Comparison of ENCODE assay signal across 8 cellular contexts in the genomic region with DNA sequence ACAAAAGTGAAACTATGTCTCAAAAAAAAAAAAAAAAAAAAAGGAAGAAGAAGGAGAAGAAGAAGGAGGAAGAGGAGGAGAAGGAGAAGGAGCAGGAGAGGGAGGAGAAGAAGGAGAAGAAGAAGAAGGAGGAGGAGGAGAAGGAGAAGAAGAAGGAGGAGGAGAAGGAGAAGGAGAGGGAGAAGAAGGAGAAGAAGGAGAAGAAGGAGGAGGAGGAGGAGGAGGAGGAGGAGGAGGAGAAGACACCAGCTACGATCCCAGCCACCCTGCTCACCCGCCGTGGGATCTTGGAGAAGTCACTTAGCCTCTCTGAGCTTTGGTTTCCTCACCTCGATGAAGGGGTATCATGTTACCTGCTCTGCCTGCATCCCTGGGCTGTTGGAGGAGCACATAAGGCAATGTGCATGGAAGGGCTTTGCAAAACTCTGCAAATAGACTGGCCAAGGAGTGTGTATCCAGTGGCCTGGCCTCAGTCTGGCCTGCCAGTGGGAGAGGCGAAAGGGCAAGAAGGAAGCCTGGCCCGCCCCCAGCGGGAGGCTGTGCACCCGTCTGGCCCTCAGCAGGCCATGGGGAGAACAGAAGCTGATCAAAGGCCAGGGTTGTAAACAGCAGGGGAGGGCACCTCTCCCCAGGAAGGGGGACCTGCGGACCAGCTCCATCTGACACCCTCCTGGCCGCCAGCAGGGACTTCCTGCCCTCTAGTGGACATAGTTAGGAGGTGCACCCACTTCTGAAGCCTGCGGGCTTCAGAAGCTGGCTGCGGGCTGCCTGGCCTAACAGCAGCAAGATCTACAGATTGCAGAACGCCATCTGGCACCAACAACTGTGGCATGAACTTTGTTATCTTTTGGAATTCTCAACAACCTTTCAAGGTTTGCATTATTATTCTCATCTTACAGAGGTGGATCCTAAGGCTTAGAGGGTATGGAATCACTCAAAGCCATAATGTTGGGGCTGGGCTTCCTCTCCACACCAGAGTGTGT.
DNase-seq lines count a peak whose midpoint lies in the region; ATAC-seq and TF ChIP-seq lines count a peak whose summit lies in the region.

No MANE protein-coding gene starts in this region.

- peak; percentile 60 for DNase-seq in COR-L47 (lab: John Stamatoyannopoulos, UW)
- DNase-seq in NCI-H2196 (lab: John Stamatoyannopoulos, UW; ENCODE audit: unreplicated experiment) = peak; percentile 90
- peak; percentile 81 to 85 for DNase-seq in T47D (ENCODE audit: low read depth in 1 of 2, low spot score in 1 of 2)
- peak; percentile 96 for DNase-seq in islet precursor cell
- peak; percentile 17 to 33 for DNase-seq in stimulated activated CD4-positive, alpha-beta T cell treated with anti-CD3 and anti-CD28 coated beads, Interleukin-1b, Interleukin-23, amount 100 ng/mL, for 1 hour (ENCODE audit: low read depth in 2 of 2)

- TF ChIP-seq CTCF in VCaP (conservative IDR thresholded peaks at IDR 0.05) = peak; percentile 98

- ATAC-seq in HG02678 (IDR thresholded peaks at IDR 0.05; ENCODE audit: unreplicated experiment) (peak; percentile 57), GM18511 (IDR thresholded peaks at IDR 0.05; ENCODE audit: unreplicated experiment) (no peak)

- in situ Hi-C loops in T47D (cut with HindIII; ENCODE audit: low pct_unique_long_range_greater_than_20kb, low sequenced_read_pairs) = no loop called here

- no peak overlapping the region for H3K27ac ChIP-seq in VCaP

Comparison
In these comparisons a context has a peak if more than half of its experiments do, and no peak if none do; other contexts are left out.
1. DNase-seq: peak in every context shown above with its lines; median percentile 96 in islet precursor cell; 90 in NCI-H2196; 83 in T47D; 60 in COR-L47; 25 in stimulated activated CD4-positive, alpha-beta T cell treated with anti-CD3 and anti-CD28 coated beads, Interleukin-1b, Interleukin-23, amount 100 ng/mL, for 1 hour.